Comparison of ENCODE assay signal across 2 cellular contexts in genomic region chr17:75454193-75454592, GRCh38.
TF ChIP-seq lines count a peak whose summit lies in the region.

No MANE protein-coding gene starts in this region.

TF ChIP-seq in SK-N-SH, 30 proteins besides CTCF, POLR2A, EP300 and RAD21 (continued from another document):
- TF ChIP-seq EZH2phosphoT487 (IDR thresholded peaks at IDR 0.05; ENCODE audit: borderline replicate concordance, low read depth) (no peak), IRF3 (IDR thresholded peaks at IDR 0.05; ENCODE audit: low read depth, low read length) (no peak), CHD2 (IDR thresholded peaks at IDR 0.05; ENCODE audit: low read length, partially characterized antibody) (no peak), USF2 (IDR thresholded peaks at IDR 0.05; ENCODE audit: borderline replicate concordance, low read depth, low read length) (no peak), NFIC (IDR thresholded peaks at IDR 0.05; ENCODE audit: borderline replicate concordance) (no peak), USF1 (IDR thresholded peaks at IDR 0.05; ENCODE audit: borderline replicate concordance, low read depth) (no peak), POLR2AphosphoS5 (IDR thresholded peaks at IDR 0.05; ENCODE audit: low read depth, low read length) (no peak), TEAD4 (IDR thresholded peaks at IDR 0.05; ENCODE audit: borderline replicate concordance, insufficient read depth) (no peak), GABPA (IDR thresholded peaks at IDR 0.05; ENCODE audit: low read depth) (no peak)

TF ChIP-seq in SK-N-SH treated with all-trans-retinoic acid at 6 μM for 48 hours, 23 proteins besides CTCF, POLR2A, EP300 and RAD21 (continued from another document):
- no peak for TF ChIP-seq CSRNP3 (CRISPR knock-in tag; IDR thresholded peaks at IDR 0.05)
TF ChIP-seq in SK-N-SH treated with all-trans-retinoic acid at 6 μM for 48 hours: peak in this region for 0.
